ENCODE assay signal across 1 cellular context in the genomic region with DNA sequence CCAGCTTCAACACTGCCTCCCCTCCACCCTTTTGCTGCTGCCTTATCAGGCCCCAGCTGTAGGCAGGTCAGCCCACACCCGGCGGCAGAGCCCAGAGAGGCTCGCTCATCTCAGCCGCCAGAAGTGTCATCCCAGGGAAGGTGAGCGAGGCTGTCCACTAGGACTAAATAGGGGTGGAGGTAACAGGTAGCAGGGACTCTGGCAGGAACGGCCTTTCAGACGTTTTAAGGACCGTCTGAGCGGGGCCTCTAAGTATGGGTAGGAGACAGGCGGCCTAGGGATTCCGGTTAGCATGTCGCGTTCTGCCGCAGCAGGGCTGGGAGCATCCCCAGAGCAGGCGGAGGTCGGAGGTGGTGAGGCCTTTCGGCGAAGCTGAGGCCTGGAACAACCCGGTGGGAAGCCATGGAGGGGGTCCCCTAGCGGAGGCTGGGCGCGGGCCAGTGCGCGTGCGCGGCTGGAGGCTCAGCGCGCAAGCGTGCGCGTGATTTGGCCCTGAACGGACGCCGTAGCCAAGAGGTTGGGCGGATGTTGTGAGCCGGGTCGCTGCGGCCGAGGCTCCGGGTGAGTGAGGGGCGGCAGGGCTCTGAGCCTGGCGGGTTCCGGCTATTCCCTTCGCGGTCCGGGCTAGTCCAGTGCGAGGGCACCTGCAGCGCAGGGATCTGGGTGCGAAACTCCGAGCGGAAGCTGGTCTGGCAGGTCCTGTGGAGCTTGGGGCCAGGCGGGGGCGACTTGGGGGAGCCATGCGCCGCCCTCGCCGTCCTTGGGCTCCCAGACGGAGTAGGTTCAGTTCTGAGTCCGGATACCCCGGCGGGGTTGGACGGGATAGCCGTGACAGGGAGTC.
TF ChIP-seq lines count a peak whose summit lies in the region.

Gene MST1 (minus strand): TSS at position 429 of the 841 bp plus-strand sequence. CDS start 783 bp downstream, outside the sequence.
Gene RNF123 (plus strand): TSS at position 512 of the 841 bp plus-strand sequence. CDS start 1,609 bp downstream, outside the sequence.

TF ChIP-seq in HepG2, 621 proteins besides CTCF, POLR2A, EP300 and RAD21 (continued from another document and continues in another):
- TF ChIP-seq AHDC1 (CRISPR knock-in tag; IDR thresholded peaks at IDR 0.05; ENCODE audit: borderline replicate concordance): peak; percentile 19; the same call in 1 of the 2 replicates
- no peak for TF ChIP-seq KLF9 (CRISPR knock-in tag; IDR thresholded peaks at IDR 0.05; ENCODE audit: low read depth)
- TF ChIP-seq ZNF260 (CRISPR knock-in tag; IDR thresholded peaks at IDR 0.05; ENCODE audit: borderline replicate concordance, low read depth): no peak
- TF ChIP-seq ARHGAP35 (CRISPR knock-in tag; IDR thresholded peaks at IDR 0.05; ENCODE audit: borderline replicate concordance): 0 out of 2 replicates have a peak, but pooled peaks have one; percentile 6
- TF ChIP-seq ZBTB20 (CRISPR knock-in tag; IDR thresholded peaks at IDR 0.05; ENCODE audit: borderline replicate concordance, low read depth): peak; percentile 70; the same call in 1 of the 2 replicates
- TF ChIP-seq DZIP1 (CRISPR knock-in tag; IDR thresholded peaks at IDR 0.05): 0 out of 2 replicates have a peak, but pooled peaks have one; percentile 40
- no peak for TF ChIP-seq PTBP1 (IDR thresholded peaks at IDR 0.05; ENCODE audit: low read depth, low read length, poor library complexity, severe bottlenecking)
- no peak for TF ChIP-seq ZNF20 (CRISPR knock-in tag; IDR thresholded peaks at IDR 0.05)
- TF ChIP-seq MTA3 (CRISPR knock-in tag; IDR thresholded peaks at IDR 0.05): no peak
- TF ChIP-seq ASH2L (IDR thresholded peaks at IDR 0.05; ENCODE audit: insufficient read length, low read depth, low read length): peak; percentile 79
- peak; percentile 28; the same call in 1 of the 2 replicates for TF ChIP-seq EED (CRISPR knock-in tag; IDR thresholded peaks at IDR 0.05)
- TF ChIP-seq HNRNPLL (IDR thresholded peaks at IDR 0.05; ENCODE audit: low read depth, low read length, poor library complexity, severe bottlenecking): peak; percentile 42
- no peak for TF ChIP-seq ZNF7 (CRISPR knock-in tag; IDR thresholded peaks at IDR 0.05)
- TF ChIP-seq GPN1 (CRISPR knock-in tag; IDR thresholded peaks at IDR 0.05; ENCODE audit: borderline replicate concordance): no peak
- TF ChIP-seq, protein P1, sequence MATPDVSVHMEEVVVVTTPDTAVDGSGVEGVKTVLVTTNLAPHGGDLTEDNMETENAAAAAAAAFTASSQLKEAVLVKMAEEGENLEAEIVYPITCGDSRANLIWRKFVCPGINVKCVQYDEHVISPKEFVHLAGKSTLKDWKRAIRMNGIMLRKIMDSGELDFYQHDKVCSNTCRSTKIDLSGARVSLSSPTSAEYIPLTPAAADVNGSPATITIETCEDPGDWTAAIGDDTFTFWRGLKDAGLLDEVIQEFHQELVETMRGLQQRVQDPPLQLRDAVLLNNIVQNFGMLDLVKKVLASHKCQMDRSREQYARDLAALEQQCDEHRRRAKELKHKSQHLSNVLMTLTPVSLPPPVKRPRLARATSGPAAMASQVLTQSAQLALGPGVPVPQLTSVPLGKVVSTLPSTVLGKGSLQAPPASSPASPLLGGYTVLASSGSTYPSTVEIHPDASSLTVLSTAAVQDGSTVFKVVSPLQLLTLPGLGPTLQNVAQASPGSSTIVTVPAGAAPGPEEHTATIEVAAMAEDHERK (CRISPR knock-in tag; IDR thresholded peaks at IDR 0.05; ENCODE audit: low read depth): no peak
- TF ChIP-seq, protein P2, sequence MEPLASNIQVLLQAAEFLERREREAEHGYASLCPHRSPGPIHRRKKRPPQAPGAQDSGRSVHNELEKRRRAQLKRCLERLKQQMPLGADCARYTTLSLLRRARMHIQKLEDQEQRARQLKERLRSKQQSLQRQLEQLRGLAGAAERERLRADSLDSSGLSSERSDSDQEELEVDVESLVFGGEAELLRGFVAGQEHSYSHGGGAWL (CRISPR knock-in tag; IDR thresholded peaks at IDR 0.05): no peak; the same call in 1 of the 2 replicates
- TF ChIP-seq TOE1 (CRISPR knock-in tag; IDR thresholded peaks at IDR 0.05): no peak
- TF ChIP-seq ZSCAN29 (CRISPR knock-in tag; conservative IDR thresholded peaks at IDR 0.05): 0 out of 2 replicates have a peak, but pooled peaks have one; percentile 30
- TF ChIP-seq BCL6 (CRISPR knock-in tag; IDR thresholded peaks at IDR 0.05): no peak
- TF ChIP-seq ZIK1 (CRISPR knock-in tag; IDR thresholded peaks at IDR 0.05; ENCODE audit: borderline replicate concordance, low read depth): 0 out of 2 replicates have a peak, but pooled peaks have one; percentile 42
- no peak for TF ChIP-seq ATF1 (CRISPR knock-in tag; IDR thresholded peaks at IDR 0.05)
- no peak; the same call in 1 of the 2 replicates for TF ChIP-seq YEATS4 (CRISPR knock-in tag; IDR thresholded peaks at IDR 0.05; ENCODE audit: borderline replicate concordance)
- TF ChIP-seq ZNF235 (CRISPR knock-in tag; IDR thresholded peaks at IDR 0.05; ENCODE audit: borderline replicate concordance): no peak
- no peak for TF ChIP-seq ZNF713 (CRISPR knock-in tag; IDR thresholded peaks at IDR 0.05)
- no peak for TF ChIP-seq ATM (IDR thresholded peaks at IDR 0.05; ENCODE audit: borderline replicate concordance)
- TF ChIP-seq ZBTB14 (CRISPR knock-in tag; IDR thresholded peaks at IDR 0.05): peak; percentile 87
- TF ChIP-seq HCFC1 (IDR thresholded peaks at IDR 0.05; ENCODE audit: low read depth, low read length): peak; percentile 49; the same call in 1 of the 2 replicates
- no peak for TF ChIP-seq KDM6A (CRISPR knock-in tag; IDR thresholded peaks at IDR 0.05; ENCODE audit: low read depth)
- TF ChIP-seq GLI4 (CRISPR knock-in tag; IDR thresholded peaks at IDR 0.05; ENCODE audit: borderline replicate concordance): no peak
- TF ChIP-seq DR1 (CRISPR knock-in tag; IDR thresholded peaks at IDR 0.05): peak; percentile 59; the same call in 1 of the 2 replicates
- TF ChIP-seq KDM5A (IDR thresholded peaks at IDR 0.05; ENCODE audit: borderline replicate concordance, low read length): peak; percentile 94
- TF ChIP-seq, protein P3, sequence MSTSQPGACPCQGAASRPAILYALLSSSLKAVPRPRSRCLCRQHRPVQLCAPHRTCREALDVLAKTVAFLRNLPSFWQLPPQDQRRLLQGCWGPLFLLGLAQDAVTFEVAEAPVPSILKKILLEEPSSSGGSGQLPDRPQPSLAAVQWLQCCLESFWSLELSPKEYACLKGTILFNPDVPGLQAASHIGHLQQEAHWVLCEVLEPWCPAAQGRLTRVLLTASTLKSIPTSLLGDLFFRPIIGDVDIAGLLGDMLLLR (CRISPR knock-in tag; IDR thresholded peaks at IDR 0.05): no peak
- TF ChIP-seq HMGXB4 (CRISPR knock-in tag; IDR thresholded peaks at IDR 0.05; ENCODE audit: borderline replicate concordance in 1 of 2, low read depth in 1 of 2): peak; percentile 86 to 92
- no peak for TF ChIP-seq SMAD9 (CRISPR knock-in tag; IDR thresholded peaks at IDR 0.05)
- no peak for TF ChIP-seq SCMH1 (CRISPR knock-in tag; IDR thresholded peaks at IDR 0.05; ENCODE audit: borderline replicate concordance)
- peak; percentile 66; the same call in 1 of the 2 replicates for TF ChIP-seq RXRA (CRISPR knock-in tag; IDR thresholded peaks at IDR 0.05)
- TF ChIP-seq TOPORS (CRISPR knock-in tag; IDR thresholded peaks at IDR 0.05): no peak
- no peak for TF ChIP-seq FOXA1 (IDR thresholded peaks at IDR 0.05)
- peak; percentile 32; the same call in 1 of the 2 replicates for TF ChIP-seq FOXA1 (CRISPR knock-in tag; IDR thresholded peaks at IDR 0.05)
- TF ChIP-seq ZNF549 (CRISPR knock-in tag; IDR thresholded peaks at IDR 0.05): no peak
- 0 out of 2 replicates have a peak, but pooled peaks have one; percentile 20 for TF ChIP-seq RXRB (CRISPR knock-in tag; IDR thresholded peaks at IDR 0.05; ENCODE audit: borderline replicate concordance)
- TF ChIP-seq, protein P4, sequence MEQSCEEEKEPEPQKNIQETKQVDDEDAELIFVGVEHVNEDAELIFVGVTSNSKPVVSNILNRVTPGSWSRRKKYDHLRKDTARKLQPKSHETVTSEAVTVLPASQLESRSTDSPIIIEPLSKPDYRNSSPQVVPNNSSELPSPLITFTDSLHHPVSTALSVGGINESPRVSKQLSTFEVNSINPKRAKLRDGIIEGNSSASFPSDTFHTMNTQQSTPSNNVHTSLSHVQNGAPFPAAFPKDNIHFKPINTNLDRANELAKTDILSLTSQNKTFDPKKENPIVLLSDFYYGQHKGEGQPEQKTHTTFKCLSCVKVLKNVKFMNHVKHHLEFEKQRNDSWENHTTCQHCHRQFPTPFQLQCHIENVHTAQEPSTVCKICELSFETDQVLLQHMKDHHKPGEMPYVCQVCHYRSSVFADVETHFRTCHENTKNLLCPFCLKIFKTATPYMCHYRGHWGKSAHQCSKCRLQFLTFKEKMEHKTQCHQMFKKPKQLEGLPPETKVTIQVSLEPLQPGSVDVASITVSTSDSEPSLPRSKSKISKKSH (CRISPR knock-in tag; IDR thresholded peaks at IDR 0.05; ENCODE audit: borderline replicate concordance): 0 out of 2 replicates have a peak, but pooled peaks have one; percentile 25
